In genomic region chr3:101744811-101745210, GRCh38 we compare ENCODE assay signal across 23 cellular contexts. TPM values are rescaled to one million over a fixed set of nuclear protein-coding genes. Genes with fewer than 3 reads are reported as not detected.
A peak's percentile ranks its signal among the peaks of the same experiment; 100 is the strongest.
DNase-seq lines count a peak whose midpoint lies in the region; ATAC-seq and TF ChIP-seq lines count a peak whose summit lies in the region.
"Had no signal": no experiment of that assay in that cellular context is flagged by ENCODE, and none has a peak within 500 bp of the region (broad histone marks: within the 10 kb centered on the region; RNA-seq: fewer than 3 reads in every experiment).

No MANE protein-coding gene starts in this region.

- H3K27me3 ChIP-seq in CD4-positive, CD25-positive, alpha-beta regulatory T cell (ENCODE audit: control insufficient read depth, insufficient read depth, low read length), result no peaks in the 10 kb centered on the region
- H3K27me3 ChIP-seq in SK-N-SH (ENCODE audit: insufficient read depth), result no peaks in the 10 kb centered on the region
- H3K27me3 ChIP-seq: BLaER1, SJCRH30 had no signal

- POLR2A ChIA-PET in naive thymus-derived CD8-positive, alpha-beta T cell (lab: Charles Lee), result interaction anchor here (1.1 kb wide), 1 partner anchor 8 kb away, joined by 4 read pairs; no protein-coding TSS in a partner anchor
- POLR2A ChIA-PET in SK-N-SH (lab: Yijun Ruan, JAX), result no interaction called here

- peak overlapping the region; percentile 29 for H3K27ac ChIP-seq in CD4-positive, CD25-positive, alpha-beta regulatory T cell (ENCODE audit: insufficient read depth, low read length, poor library complexity, severe bottlenecking)
- no peak overlapping the region for H3K27ac ChIP-seq in SK-N-SH (ENCODE audit: low read depth in 2 of 2, low read length in 1 of 2)
- H3K27ac ChIP-seq: BLaER1, SJCRH30 had no signal

- H3K4me1 Mint-ChIP-seq in CD4-positive, CD25-positive, alpha-beta regulatory T cell, result peaks cover 5 to 17% (median 8%) of the 10 kb centered on the region in 4 donors
- peaks cover 0 to 5% (median 3%) of the 10 kb centered on the region in 3 donors for H3K4me1 Mint-ChIP-seq in IgD-negative memory B cell
- H3K4me1 Mint-ChIP-seq in activated T-helper 17 cell treated with anti-CD3 and anti-CD28 coated beads, Interleukin-2, amount 50 U/mL, for 72 hours, result no peaks in the 10 kb centered on the region
- no peaks in the 10 kb centered on the region for H3K4me1 Mint-ChIP-seq in naive thymus-derived CD8-positive, alpha-beta T cell

- DNase-seq in CD4-positive, CD25-positive, alpha-beta regulatory T cell, result no peak
- DNase-seq in naive thymus-derived CD8-positive, alpha-beta T cell, result no peak
- DNase-seq in SK-N-SH, result no peak
- no peak for DNase-seq in stimulated activated CD4-positive, alpha-beta T cell treated with anti-CD3 and anti-CD28 coated beads, Interleukin-4, amount 100 ng/mL, for 24 hours
- DNase-seq: CD4-positive, alpha-beta memory T cell; DMS 273 treated with DMSO at 0.1 percent for 48 hours; DMS79; EL; GDM1; HCEC 1CT; KG1; MM.1S; NCI-H2029; NCI-H446; NCI-H524 treated with DMSO at 0.1 percent for 48 hours; NCI-H82; OCI-M1; SJCRH30 had no signal

- H3K4me1 ChIP-seq in CD4-positive, CD25-positive, alpha-beta regulatory T cell (ENCODE audit: control insufficient read depth, insufficient read depth, low read length, poor library complexity, severe bottlenecking), result no peaks in the 10 kb centered on the region
- H3K4me1 ChIP-seq in SK-N-SH (ENCODE audit: control insufficient read depth in 1 of 2, insufficient read depth in 2 of 2, low read depth in 1 of 2, low read length in 1 of 2), result no peaks in the 10 kb centered on the region
- H3K4me1 ChIP-seq: BLaER1, SJCRH30 had no signal

- no peak overlapping the region for H3K4me2 ChIP-seq in SK-N-SH
- H3K4me2 ChIP-seq: BLaER1 had no signal

- H3K9me2 ChIP-seq in SK-N-SH, result no peaks in the 10 kb centered on the region

- H3K27me3 Mint-ChIP-seq in CD4-positive, CD25-positive, alpha-beta regulatory T cell, result no peaks in the 10 kb centered on the region
- H3K27me3 Mint-ChIP-seq in IgD-negative memory B cell, result no peaks in the 10 kb centered on the region
- H3K27me3 Mint-ChIP-seq in activated T-helper 17 cell treated with anti-CD3 and anti-CD28 coated beads, Interleukin-2, amount 50 U/mL, for 72 hours, result no peaks in the 10 kb centered on the region
- no peaks in the 10 kb centered on the region for H3K27me3 Mint-ChIP-seq in naive thymus-derived CD8-positive, alpha-beta T cell
- H3K27me3 Mint-ChIP-seq: CD4-positive, alpha-beta memory T cell had no signal

- H3K9me3 Mint-ChIP-seq in CD4-positive, CD25-positive, alpha-beta regulatory T cell, result peaks cover 0 to 6% (median 1%) of the 10 kb centered on the region in 7 donors
- H3K9me3 Mint-ChIP-seq in IgD-negative memory B cell, result no peaks in the 10 kb centered on the region
- H3K9me3 Mint-ChIP-seq in activated T-helper 17 cell treated with anti-CD3 and anti-CD28 coated beads, Interleukin-2, amount 50 U/mL, for 72 hours, result no peaks in the 10 kb centered on the region
- peaks cover 0 to 7% (median 0%) of the 10 kb centered on the region in 9 donors for H3K9me3 Mint-ChIP-seq in naive thymus-derived CD8-positive, alpha-beta T cell

- no peak for TF ChIP-seq RAD21 in SK-N-SH (IDR thresholded peaks at IDR 0.05; ENCODE audit: low read length)

- no peaks in the 10 kb centered on the region for H3K36me3 ChIP-seq in CD4-positive, CD25-positive, alpha-beta regulatory T cell (ENCODE audit: control insufficient read depth, insufficient read depth, low read length)
- H3K36me3 ChIP-seq in SK-N-SH (replicated peaks in 1 of 2; ENCODE audit: control insufficient read depth in 1 of 2, insufficient read depth in 2 of 2, low read length in 1 of 2), result peaks cover 0 to 5% of the 10 kb centered on the region in 2 experiments

- peak overlapping the region in 1 of 4 donors; percentile 77 for H3K4me3 Mint-ChIP-seq in CD4-positive, CD25-positive, alpha-beta regulatory T cell
- H3K4me3 Mint-ChIP-seq in IgD-negative memory B cell, result no peak overlapping the region
- H3K4me3 Mint-ChIP-seq in activated T-helper 17 cell treated with anti-CD3 and anti-CD28 coated beads, Interleukin-2, amount 50 U/mL, for 72 hours, result no peak overlapping the region
- H3K4me3 Mint-ChIP-seq in naive thymus-derived CD8-positive, alpha-beta T cell, result no peak overlapping the region
- H3K4me3 Mint-ChIP-seq: CD4-positive, alpha-beta memory T cell had no signal

- H2AFZ ChIP-seq in SK-N-SH (ENCODE audit: low read depth), result no peak overlapping the region

- H3K9ac ChIP-seq in SK-N-SH, result no peak overlapping the region
- H3K9ac ChIP-seq: BLaER1 had no signal

- no peaks in the 10 kb centered on the region for H3K9me3 ChIP-seq in CD4-positive, CD25-positive, alpha-beta regulatory T cell (ENCODE audit: control insufficient read depth in 2 of 2, low read length in 2 of 2)
- H3K9me3 ChIP-seq in SK-N-SH, result no peaks in the 10 kb centered on the region

- H3K79me2 ChIP-seq in SK-N-SH (ENCODE audit: insufficient read depth), result peaks cover 6% of the 10 kb centered on the region; the same call in 1 of the 2 replicates

- H3K36me3 Mint-ChIP-seq in CD4-positive, CD25-positive, alpha-beta regulatory T cell, result peaks cover 12% of the 10 kb centered on the region
- H3K36me3 Mint-ChIP-seq in IgD-negative memory B cell, result peaks cover 7% of the 10 kb centered on the region
- H3K36me3 Mint-ChIP-seq in activated T-helper 17 cell treated with anti-CD3 and anti-CD28 coated beads, Interleukin-2, amount 50 U/mL, for 72 hours (ENCODE audit: low read depth), result peaks cover 14% of the 10 kb centered on the region
- peaks cover 5 to 18% (median 15%) of the 10 kb centered on the region in 3 donors for H3K36me3 Mint-ChIP-seq in naive thymus-derived CD8-positive, alpha-beta T cell

- H3K27ac Mint-ChIP-seq in CD4-positive, CD25-positive, alpha-beta regulatory T cell, result peak overlapping the region in 2 of 3 donors; percentile 26 to 72
- peak overlapping the region in 2 of 3 donors; percentile 46 to 67 for H3K27ac Mint-ChIP-seq in IgD-negative memory B cell
- peak overlapping the region; percentile 16 for H3K27ac Mint-ChIP-seq in activated T-helper 17 cell treated with anti-CD3 and anti-CD28 coated beads, Interleukin-2, amount 50 U/mL, for 72 hours
- peak overlapping the region in 6 of 10 donors; percentile 3 to 79 (median 6) for H3K27ac Mint-ChIP-seq in naive thymus-derived CD8-positive, alpha-beta T cell

- H3F3A ChIP-seq in SK-N-SH (replicated peaks; ENCODE audit: insufficient read depth), result peaks cover 3% of the 10 kb centered on the region

- H3K4me3 ChIP-seq in CD4-positive, CD25-positive, alpha-beta regulatory T cell (ENCODE audit: low read depth, low read length), result no peak overlapping the region
- H3K4me3 ChIP-seq in SK-N-SH (ENCODE audit: low read depth in 2 of 2, low read length in 1 of 2), result no peak overlapping the region
- H3K4me3 ChIP-seq: BLaER1, GM12878, SJCRH30 had no signal

- no peaks in the 10 kb centered on the region for H4K20me1 ChIP-seq in SK-N-SH (ENCODE audit: insufficient read depth)
- H4K20me1 ChIP-seq: BLaER1 had no signal

- no peak for ATAC-seq in CD4-positive, CD25-positive, alpha-beta regulatory T cell (ENCODE audit: low read depth in 2 of 2)
- no peak for ATAC-seq in activated T-helper 17 cell treated with anti-CD3 and anti-CD28 coated beads, Interleukin-2, amount 50 U/mL, for 72 hours (replicated peaks)
- no peak for ATAC-seq in naive thymus-derived CD8-positive, alpha-beta T cell
- ATAC-seq in HG02623 (IDR thresholded peaks at IDR 0.05; ENCODE audit: unreplicated experiment), result no peak
- ATAC-seq: GM12878 had no signal

- CTCF ChIA-PET in SK-N-SH (lab: Yijun Ruan, JAX), result no interaction called here

- no peak for TF ChIP-seq EP300 in SK-N-SH (IDR thresholded peaks at IDR 0.05; ENCODE audit: borderline replicate concordance in 1 of 2, low read depth in 1 of 2, low read length in 1 of 2)

- WGBS in SK-N-SH (ENCODE audit: low lambda C conversion rate), result 25% methylated on average over 1 of the region's 1 CpG

- no peak for TF ChIP-seq CTCF in SK-N-SH (IDR thresholded peaks at IDR 0.05)

RNA-seq across cellular contexts. Expression of gene CEP97, which starts 20.4 kb away (rescaled TPM):
- total RNA-seq in CD4-positive, CD25-positive, alpha-beta regulatory T cell, result 15.2 TPM
- 1 to 10 TPM; 4.8 to 8.3 (median 6.4) TPM for polyA plus RNA-seq in CD4-positive, CD25-positive, alpha-beta regulatory T cell
- polyA plus RNA-seq in IgD-negative memory B cell (6.1 TPM), SK-N-SH (2012; rRNA removed) (1.3 and 1.5 TPM in 2 replicates)
- 10 to 100 TPM; 16.9 to 19.0 TPM for total RNA-seq in activated T-helper 17 cell treated with anti-CD3 and anti-CD28 coated beads, Interleukin-2, amount 50 U/mL, for 72 hours
- 10 to 100 TPM in 1 of 2 experiments, 1 to 10 TPM in 1; 8.4 to 10.5 TPM for total RNA-seq in naive thymus-derived CD8-positive, alpha-beta T cell
- 1 to 10 TPM; 1.8 to 5.3 (median 3.5) TPM for polyA plus RNA-seq in naive thymus-derived CD8-positive, alpha-beta T cell
- polyA plus RNA-seq in SK-N-SH (2012; cell fraction: cytosol; rRNA removed), result 1.6 and 1.7 TPM in 2 replicates
- polyA plus RNA-seq in SK-N-SH (2012; cell fraction: nucleus; rRNA removed), result 1.5 and 3.8 TPM in 2 replicates

RNA-seq across cellular contexts. Expression of gene NXPE3, which starts 34.2 kb away (rescaled TPM):
- 37.9 TPM for total RNA-seq in CD4-positive, CD25-positive, alpha-beta regulatory T cell
- polyA plus RNA-seq in CD4-positive, CD25-positive, alpha-beta regulatory T cell, result 10 to 100 TPM; 38.3 to 43.2 (median 42.4) TPM
- 30.4 TPM for polyA plus RNA-seq in IgD-negative memory B cell
- 10 to 100 TPM; 13.9 to 21.3 TPM for total RNA-seq in activated T-helper 17 cell treated with anti-CD3 and anti-CD28 coated beads, Interleukin-2, amount 50 U/mL, for 72 hours
- total RNA-seq in naive thymus-derived CD8-positive, alpha-beta T cell, result 10 to 100 TPM; 38.3 to 40.0 TPM
- polyA plus RNA-seq in naive thymus-derived CD8-positive, alpha-beta T cell, result 10 to 100 TPM; 32.5 to 61.0 (median 50.2) TPM
- 21.3 and 25.1 TPM in 2 replicates for polyA plus RNA-seq in SK-N-SH (2012; rRNA removed)
- 20.0 and 23.3 TPM in 2 replicates for polyA plus RNA-seq in SK-N-SH (2012; cell fraction: cytosol; rRNA removed)
- 14.5 and 18.3 TPM in 2 replicates for polyA plus RNA-seq in SK-N-SH (2012; cell fraction: nucleus; rRNA removed)

RNA-seq across cellular contexts. Expression of gene RPL24, which starts 58.3 kb away (rescaled TPM):
- 1,148 TPM for total RNA-seq in CD4-positive, CD25-positive, alpha-beta regulatory T cell
- polyA plus RNA-seq in CD4-positive, CD25-positive, alpha-beta regulatory T cell, result 1,000 to 10,000 TPM in 3 of 4 donors, 100 to 1,000 TPM in 1; 939 to 1,307 (median 1,200) TPM
- polyA plus RNA-seq in IgD-negative memory B cell (1,110 TPM), SK-N-SH (2012; rRNA removed) (1,143 and 1,159 TPM in 2 replicates)
- total RNA-seq in activated T-helper 17 cell treated with anti-CD3 and anti-CD28 coated beads, Interleukin-2, amount 50 U/mL, for 72 hours, result 1,000 to 10,000 TPM; 1,391 to 1,542 TPM
- 1,000 to 10,000 TPM; 1,519 to 1,530 TPM for total RNA-seq in naive thymus-derived CD8-positive, alpha-beta T cell
- 1,000 to 10,000 TPM; 1,202 to 1,552 (median 1,441) TPM for polyA plus RNA-seq in naive thymus-derived CD8-positive, alpha-beta T cell
- polyA plus RNA-seq in SK-N-SH (2012; cell fraction: cytosol; rRNA removed), result 1,362 and 1,673 TPM in 2 replicates
- polyA plus RNA-seq in SK-N-SH (2012; cell fraction: nucleus; rRNA removed), result 332 and 345 TPM in 2 replicates

Comparison
In these comparisons a context has a peak if more than half of its experiments do, and no peak if none do; other contexts are left out.
1. H3K27ac Mint-ChIP-seq: peak in every context shown above with its lines; median percentile 56 in IgD-negative memory B cell; 49 in CD4-positive, CD25-positive, alpha-beta regulatory T cell; 16 in activated T-helper 17 cell treated with anti-CD3 and anti-CD28 coated beads, Interleukin-2, amount 50 U/mL, for 72 hours; 6 in naive thymus-derived CD8-positive, alpha-beta T cell.